ENCODE assay signal across 18 cellular contexts in the genomic region with DNA sequence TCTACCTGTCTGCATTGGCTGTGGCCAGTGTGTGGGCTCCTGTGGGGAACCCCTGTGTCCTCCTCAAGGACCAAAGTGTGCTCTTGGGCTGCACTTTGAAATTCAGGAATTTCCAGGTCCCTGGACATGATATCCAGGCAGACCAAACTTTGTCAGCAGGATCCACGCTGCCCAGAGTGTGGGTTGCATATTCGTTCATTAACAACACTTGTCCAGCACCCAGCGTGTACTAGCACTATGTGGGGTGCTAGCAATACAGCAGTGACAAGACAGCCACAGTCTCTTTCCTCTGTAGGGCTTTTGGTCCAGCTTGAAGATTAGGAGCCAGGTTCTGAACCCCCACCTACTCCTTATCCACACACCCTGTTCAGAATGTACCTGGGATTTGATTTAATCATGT.
"Had no signal": no experiment of that assay in that cellular context is flagged by ENCODE, and none has a peak within 500 bp of the region (broad histone marks: within the 10 kb centered on the region; RNA-seq: fewer than 3 reads in every experiment).

No MANE protein-coding gene starts in this region.

- DNase-seq: dermis blood vessel endothelial cell; dorsolateral prefrontal cortex; effector CD4-positive, alpha-beta T cell; effector memory CD4-positive, alpha-beta T cell; esophagus squamous epithelium; foreskin fibroblast; heart left ventricle; hypothalamus; left cardiac atrium; left lung; left ventricle myocardium superior; lower lobe of right lung; mesenchymal stem cell; midbrain; naive thymus-derived CD4-positive, alpha-beta T cell had no signal

- H3K4me2 ChIP-seq: hepatocyte had no signal

- H2AFZ ChIP-seq: hepatocyte had no signal

- H3K4me3 ChIP-seq: coronary artery, dorsolateral prefrontal cortex, esophagus squamous epithelium, gastroesophageal sphincter, heart left ventricle, hepatocyte, left lung, lower lobe of right lung had no signal

- H3K27me3 ChIP-seq: heart left ventricle, left lung had no signal

- H3K4me1 Mint-ChIP-seq: naive thymus-derived CD4-positive, alpha-beta T cell had no signal

- H3K4me3 Mint-ChIP-seq: naive thymus-derived CD4-positive, alpha-beta T cell had no signal

- H3K27ac ChIP-seq: coronary artery, dorsolateral prefrontal cortex, esophagus squamous epithelium, gastroesophageal sphincter, heart left ventricle, hepatocyte, left lung, lower lobe of right lung had no signal

- H3K4me1 ChIP-seq: esophagus squamous epithelium, gastroesophageal sphincter, lower lobe of right lung had no signal

- H3K36me3 ChIP-seq: esophagus squamous epithelium, gastroesophageal sphincter, heart left ventricle, left lung, lower lobe of right lung had no signal

- H3K9me3 ChIP-seq: esophagus squamous epithelium, gastroesophageal sphincter, heart left ventricle, left lung, lower lobe of right lung had no signal

- ATAC-seq: gastroesophageal sphincter; heart left ventricle; left cardiac atrium; left lung; left ventricle myocardium superior; lower lobe of right lung; naive thymus-derived CD4-positive, alpha-beta T cell had no signal

- H3K36me3 Mint-ChIP-seq: naive thymus-derived CD4-positive, alpha-beta T cell had no signal

- H3K79me2 ChIP-seq: hepatocyte had no signal

- H3K27ac Mint-ChIP-seq: naive thymus-derived CD4-positive, alpha-beta T cell had no signal
